18 cellular contexts compared by ENCODE assay signal in genomic region chr3:63092545-63092944, GRCh38.
DNase-seq lines count a peak whose midpoint lies in the region; ATAC-seq and TF ChIP-seq lines count a peak whose summit lies in the region.
"Had no signal": no experiment of that assay in that cellular context is flagged by ENCODE, and none has a peak within 500 bp of the region (broad histone marks: within the 10 kb centered on the region; RNA-seq: fewer than 3 reads in every experiment).

No MANE protein-coding gene starts in this region.

- H3K4me2 ChIP-seq in GM23338: no peak overlapping the region
- peak overlapping the region; percentile 25 for H3K4me2 ChIP-seq in neural cell (ENCODE audit: low read length)

- no peak overlapping the region for H3K9ac ChIP-seq in neural cell (ENCODE audit: low read length)

- H3K4me3 Mint-ChIP-seq in GM23338 (no peak overlapping the region), WTC11 (no peak overlapping the region), type B pancreatic cell (no peak overlapping the region)
- H3K4me3 Mint-ChIP-seq in activated naive CD4-positive, alpha-beta T cell treated with anti-CD3 and anti-CD28 coated beads, Interleukin-2, amount 10 ng/mL, durations not matched to agents 7 days and 5 days: no peak overlapping the region
- H3K4me3 Mint-ChIP-seq: CD4-positive, CD25-positive, alpha-beta regulatory T cell; CD8-positive, alpha-beta memory T cell had no signal

- H3K4me3 ChIP-seq in GM23338: no peak overlapping the region
- peak overlapping the region; percentile 29 for H3K4me3 ChIP-seq in neural cell (ENCODE audit: low read length)
- H3K4me3 ChIP-seq: HAP-1, K562 had no signal

- H3K27me3 Mint-ChIP-seq in GM23338 (ENCODE audit: insufficient read depth, low read depth, poor library complexity) (peaks cover 2% of the 10 kb centered on the region), WTC11 (ENCODE audit: low read depth) (no peaks in the 10 kb centered on the region), type B pancreatic cell (peaks cover 25% of the 10 kb centered on the region)
- no peaks in the 10 kb centered on the region for H3K27me3 Mint-ChIP-seq in activated naive CD4-positive, alpha-beta T cell treated with anti-CD3 and anti-CD28 coated beads, Interleukin-2, amount 10 ng/mL, durations not matched to agents 7 days and 5 days
- H3K27me3 Mint-ChIP-seq: CD4-positive, CD25-positive, alpha-beta regulatory T cell; CD8-positive, alpha-beta memory T cell had no signal

- ATAC-seq in GM23338: peak; percentile 44; the same call in 2 of the 3 replicates
- peak; percentile 61 for ATAC-seq in WTC11
- ATAC-seq: K562 had no signal

- no peaks in the 10 kb centered on the region for H3K79me2 ChIP-seq in GM23338 (replicated peaks; ENCODE audit: insufficient read depth)
- H3K79me2 ChIP-seq in neural cell (replicated peaks; ENCODE audit: insufficient read depth, low read length): no peaks in the 10 kb centered on the region

- TF ChIP-seq CTCF in GM23338 (conservative IDR thresholded peaks at IDR 0.05; ENCODE audit: low read depth in 2 of 2): no peak
- TF ChIP-seq CTCF in WTC11 (IDR thresholded peaks at IDR 0.05): no peak
- TF ChIP-seq CTCF in neural cell (IDR thresholded peaks at IDR 0.05; ENCODE audit: poor library complexity, severe bottlenecking): no peak
- no peak for TF ChIP-seq CTCF in type B pancreatic cell (conservative IDR thresholded peaks at IDR 0.05)

- H3K9me3 Mint-ChIP-seq in GM23338: peaks cover 3% of the 10 kb centered on the region; the same call in 1 of the 3 replicates
- H3K9me3 Mint-ChIP-seq in WTC11: peaks cover 6% of the 10 kb centered on the region
- no peaks in the 10 kb centered on the region for H3K9me3 Mint-ChIP-seq in type B pancreatic cell
- H3K9me3 Mint-ChIP-seq in activated naive CD4-positive, alpha-beta T cell treated with anti-CD3 and anti-CD28 coated beads, Interleukin-2, amount 10 ng/mL, durations not matched to agents 7 days and 5 days: peaks cover 2% of the 10 kb centered on the region

- H3K27ac Mint-ChIP-seq in GM23338 (no peak overlapping the region), WTC11 (no peak overlapping the region), type B pancreatic cell (no peak overlapping the region)
- H3K27ac Mint-ChIP-seq in activated naive CD4-positive, alpha-beta T cell treated with anti-CD3 and anti-CD28 coated beads, Interleukin-2, amount 10 ng/mL, durations not matched to agents 7 days and 5 days: no peak overlapping the region
- H3K27ac Mint-ChIP-seq: CD4-positive, CD25-positive, alpha-beta regulatory T cell; CD8-positive, alpha-beta memory T cell had no signal

- H3K27me3 ChIP-seq in GM23338 (ENCODE audit: insufficient read depth) (no peaks in the 10 kb centered on the region), neural cell (ENCODE audit: insufficient read depth, low read depth, low read length) (no peaks in the 10 kb centered on the region)
- H3K27me3 ChIP-seq: BE2C had no signal

- H3K9me3 ChIP-seq in neural cell (ENCODE audit: low read length): no peaks in the 10 kb centered on the region
- H3K9me3 ChIP-seq: BE2C, Caco-2, HAP-1 had no signal

- peaks cover 49% of the 10 kb centered on the region for H3K4me1 ChIP-seq in GM23338 (ENCODE audit: insufficient read depth)
- H3K4me1 ChIP-seq: Caco-2 had no signal

- H3K9me2 ChIP-seq in GM23338 (ENCODE audit: insufficient read depth) (no peaks in the 10 kb centered on the region), neural cell (ENCODE audit: insufficient read depth, low read length) (no peaks in the 10 kb centered on the region)

- CTCF ChIA-PET in WTC11 (lab: Charles Lee): interaction anchor here (0.6 kb wide), 1 partner anchor 587 kb away, joined by 3 read pairs; no protein-coding TSS in a partner anchor
- CTCF ChIA-PET in activated naive CD4-positive, alpha-beta T cell treated with anti-CD3 and anti-CD28 coated beads, Interleukin-2, amount 10 ng/mL, durations not matched to agents 7 days and 5 days (lab: Charles Lee): no interaction called here

- H3K36me3 Mint-ChIP-seq in GM23338 (ENCODE audit: low read depth) (peaks cover 6% of the 10 kb centered on the region), WTC11 (peaks cover 6% of the 10 kb centered on the region), type B pancreatic cell (no peaks in the 10 kb centered on the region)
- no peaks in the 10 kb centered on the region for H3K36me3 Mint-ChIP-seq in activated naive CD4-positive, alpha-beta T cell treated with anti-CD3 and anti-CD28 coated beads, Interleukin-2, amount 10 ng/mL, durations not matched to agents 7 days and 5 days
- H3K36me3 Mint-ChIP-seq: CD4-positive, CD25-positive, alpha-beta regulatory T cell; CD8-positive, alpha-beta memory T cell had no signal

- H3K36me3 ChIP-seq in GM23338 (ENCODE audit: insufficient read depth): no peaks in the 10 kb centered on the region
- H3K36me3 ChIP-seq in neural cell (ENCODE audit: insufficient read depth, low read length): no peaks in the 10 kb centered on the region
- H3K36me3 ChIP-seq: BE2C, HAP-1 had no signal

- H3F3A ChIP-seq in GM23338 (replicated peaks; ENCODE audit: low read depth) (no peaks in the 10 kb centered on the region), neural cell (ENCODE audit: insufficient read depth, low read length, poor library complexity, severe bottlenecking) (peaks cover 3% of the 10 kb centered on the region)

- POLR2A ChIA-PET in WTC11 (lab: Charles Lee): no interaction called here

- in situ Hi-C loops in G401 (cut with HindIII; ENCODE audit: low sequenced_read_pairs): no loop called here

- H2AFZ ChIP-seq in GM23338 (no peak overlapping the region), neural cell (ENCODE audit: low read depth, low read length) (no peak overlapping the region)

- no peaks in the 10 kb centered on the region for H4K20me1 ChIP-seq in GM23338 (replicated peaks; ENCODE audit: insufficient read depth)
- H4K20me1 ChIP-seq in neural cell (ENCODE audit: insufficient read depth): no peaks in the 10 kb centered on the region

- DNase-seq in G401 (ENCODE audit: low spot score): peak; percentile 4
- DNase-seq in GM23338 (ENCODE audit: low spot score): no peak
- no peak for DNase-seq in WTC11 (ENCODE audit: low spot score)
- DNase-seq in pons (ENCODE audit: low spot score): no peak
- no peak for DNase-seq in type B pancreatic cell (ENCODE audit: extremely low spot score, unreplicated experiment)
- no peak for DNase-seq in activated naive CD4-positive, alpha-beta T cell treated with anti-CD3 and anti-CD28 coated beads, Interleukin-2, amount 10 ng/mL, durations not matched to agents 7 days and 5 days
- DNase-seq: ACHN; BE2C; C1 segment of cervical spinal cord; Caco-2; CD4-positive, CD25-positive, alpha-beta regulatory T cell; CD8-positive, alpha-beta memory T cell; GDM1; GOT3; IMR-90 had no signal

- TF ChIP-seq EP300 in neural cell (conservative IDR thresholded peaks at IDR 0.05; ENCODE audit: poor library complexity, severe bottlenecking): peak; percentile 99

- peaks cover 51% of the 10 kb centered on the region for H3K4me1 Mint-ChIP-seq in GM23338
- H3K4me1 Mint-ChIP-seq in WTC11: peaks cover 64% of the 10 kb centered on the region
- no peaks in the 10 kb centered on the region for H3K4me1 Mint-ChIP-seq in type B pancreatic cell (ENCODE audit: unreplicated experiment)
- no peaks in the 10 kb centered on the region for H3K4me1 Mint-ChIP-seq in activated naive CD4-positive, alpha-beta T cell treated with anti-CD3 and anti-CD28 coated beads, Interleukin-2, amount 10 ng/mL, durations not matched to agents 7 days and 5 days
- H3K4me1 Mint-ChIP-seq: CD4-positive, CD25-positive, alpha-beta regulatory T cell; CD8-positive, alpha-beta memory T cell had no signal

- no peak for TF ChIP-seq RAD21 in neural cell (conservative IDR thresholded peaks at IDR 0.05)

- H3K27ac ChIP-seq in GM23338 (ENCODE audit: low read depth) (no peak overlapping the region), neural cell (ENCODE audit: low read length) (peak overlapping the region; percentile 33)

TF ChIP-seq in WTC11, 78 proteins besides CTCF, POLR2A, EP300 and RAD21 (continues in another document):
- TF ChIP-seq ZNF512 (CRISPR knock-in tag; IDR thresholded peaks at IDR 0.05; ENCODE audit: borderline replicate concordance) (no peak), MXD4 (CRISPR knock-in tag; IDR thresholded peaks at IDR 0.05; ENCODE audit: borderline replicate concordance) (no peak), TP53 (CRISPR knock-in tag; IDR thresholded peaks at IDR 0.05) (no peak), FOXP1 (CRISPR knock-in tag; IDR thresholded peaks at IDR 0.05; ENCODE audit: borderline replicate concordance) (no peak), TEAD4 (CRISPR knock-in tag; IDR thresholded peaks at IDR 0.05) (no peak)

TF ChIP-seq in neural cell, 6 proteins besides CTCF, POLR2A, EP300 and RAD21:
- TF ChIP-seq EZH2 (IDR thresholded peaks at IDR 0.05; ENCODE audit: borderline replicate concordance, insufficient read depth, low read length, poor library complexity, severe bottlenecking): no peak
- peak; percentile 94 for TF ChIP-seq POLR2AphosphoS5 (IDR thresholded peaks at IDR 0.05)
- TF ChIP-seq MXI1 (conservative IDR thresholded peaks at IDR 0.05; ENCODE audit: poor library complexity, severe bottlenecking): peak; percentile 23
